ENCODE assay signal across 9 cellular contexts in the genomic region with DNA sequence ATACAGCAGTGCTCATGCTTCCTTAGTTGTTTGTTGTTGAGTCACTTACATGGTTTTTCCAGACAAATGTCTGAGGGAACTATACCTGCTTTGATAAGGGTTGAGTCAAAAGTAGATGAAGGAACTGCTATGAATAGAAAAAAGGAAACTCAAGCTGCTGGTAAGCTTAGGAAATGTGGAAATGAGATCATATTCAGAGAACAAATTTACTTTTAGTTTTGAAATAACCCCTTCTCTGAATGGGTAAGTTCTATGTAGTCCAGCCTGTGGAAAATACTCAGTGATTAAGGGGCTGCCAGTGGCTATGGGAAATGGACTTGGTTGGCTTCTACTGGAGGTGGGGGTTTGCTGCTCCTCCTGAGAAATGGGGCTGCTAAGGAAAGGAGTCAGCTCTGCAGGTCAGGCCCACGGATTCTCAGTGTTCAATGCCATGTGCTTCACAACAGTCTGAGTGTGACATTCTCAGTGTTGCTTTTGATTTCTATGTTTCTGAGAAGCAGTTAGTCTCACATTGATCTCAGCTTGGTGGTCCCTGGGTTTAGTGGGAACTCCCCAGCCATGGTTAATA. TPM values are rescaled to one million over a fixed set of nuclear protein-coding genes. Genes with fewer than 3 reads are reported as not detected.
DNase-seq lines count a peak whose midpoint lies in the region; ATAC-seq, FAIRE-seq and TF ChIP-seq lines count a peak whose summit lies in the region.
"Had no signal": no experiment of that assay in that cellular context is flagged by ENCODE, and none has a peak within 500 bp of the region (broad histone marks: within the 10 kb centered on the region; RNA-seq: fewer than 3 reads in every experiment).

No MANE protein-coding gene starts in this region.

- no peak for FAIRE-seq in small intestine (lab: Jason Lieb, UNC)
- FAIRE-seq: islet of Langerhans had no signal

- no peaks in the 10 kb centered on the region for H4K20me1 ChIP-seq in OCI-LY7 (ENCODE audit: insufficient read depth, low read length)

- no peaks in the 10 kb centered on the region for H3K79me2 ChIP-seq in OCI-LY7 (ENCODE audit: insufficient read depth, low read depth, low read length)

- in situ Hi-C loops in GM13976 (cut with MboI; ENCODE audit: low sequenced_read_pairs, unreplicated experiment) = no loop called here
- in situ Hi-C loops in brain microvascular endothelial cell (cut with HindIII; ENCODE audit: low pct_ligation_motif_present, low sequenced_read_pairs) = no loop called here

- intact Hi-C loops in OCI-LY7 (cut with micrococcal nuclease; ENCODE audit: unreplicated experiment) = no loop called here
- intact Hi-C loops in sciatic nerve (cut with DNase I) = no loop called here

- H3K4me3 ChIP-seq in OCI-LY7 (ENCODE audit: low read depth, low read length, poor library complexity, severe bottlenecking) = no peak overlapping the region
- no peak overlapping the region for H3K4me3 ChIP-seq in brain microvascular endothelial cell (ENCODE audit: low read depth, low read length)
- H3K4me3 ChIP-seq in small intestine (ENCODE audit: low read depth in 1 of 2, low read length in 2 of 2) = no peak overlapping the region

- TF ChIP-seq CTCF in GM13976 (IDR thresholded peaks at IDR 0.05; ENCODE audit: borderline replicate concordance, control extremely low read depth, extremely low read depth, insufficient read depth, missing control alignments) (no peak), OCI-LY7 (conservative IDR thresholded peaks at IDR 0.05; ENCODE audit: low read length) (no peak), brain microvascular endothelial cell (IDR thresholded peaks at IDR 0.05; ENCODE audit: low read depth, low read length, missing control alignments) (no peak)

- H3K36me3 ChIP-seq in OCI-LY7 (ENCODE audit: insufficient read depth, low read length) (no peaks in the 10 kb centered on the region), brain microvascular endothelial cell (replicated peaks) (no peaks in the 10 kb centered on the region), small intestine (ENCODE audit: control insufficient read depth in 2 of 2, insufficient read depth in 2 of 2, low read length in 2 of 2) (no peaks in the 10 kb centered on the region)

- WGBS in small intestine, 3 donors = 55 to 73% (median 61%) methylated on average over 1 of the region's 1 CpG

- ATAC-seq in HG02571 (IDR thresholded peaks at IDR 0.05; ENCODE audit: unreplicated experiment) = peak; percentile 56
- ATAC-seq in sciatic nerve = peak; percentile 63

- no peaks in the 10 kb centered on the region for H3K9me3 ChIP-seq in OCI-LY7 (ENCODE audit: low read length)
- H3K9me3 ChIP-seq in small intestine (ENCODE audit: control insufficient read depth, low read depth) = no peaks in the 10 kb centered on the region

- POLR2A ChIA-PET in OCI-LY7 (lab: Charles Lee) = interaction anchor here (0.6 to 1.3 kb wide), 4 partner anchors 9 to 447 kb away, joined by 3 to 8 read pairs (median 4); no protein-coding TSS in a partner anchor

- no peak overlapping the region for H3K27ac ChIP-seq in OCI-LY7 (ENCODE audit: low read depth, low read length, poor library complexity, severe bottlenecking)
- peak overlapping the region; percentile 71 for H3K27ac ChIP-seq in brain microvascular endothelial cell
- peak overlapping the region in 1 of 2 donors; percentile 84 for H3K27ac ChIP-seq in small intestine (ENCODE audit: low read depth in 1 of 2, low read length in 1 of 2)

- peak; percentile 47 for DNase-seq in GM13976 (ENCODE audit: low spot score)
- DNase-seq in OCI-LY7 (ENCODE audit: low spot score) = no peak
- peak; percentile 33 for DNase-seq in brain microvascular endothelial cell
- DNase-seq in sciatic nerve (ENCODE audit: low spot score) = no peak
- DNase-seq in NCI-H146 (lab: John Stamatoyannopoulos, UW) = no peak
- no peak for DNase-seq in small intestine
- no peak for DNase-seq in NCI-H524 treated with DMSO at 0.1 percent for 48 hours (lab: John Stamatoyannopoulos, UW)

- CTCF ChIA-PET in OCI-LY7 (lab: Charles Lee; ENCODE audit: unreplicated experiment) = no interaction called here

- H3K9me2 ChIP-seq in OCI-LY7 (ENCODE audit: insufficient read depth, low read length) = no peaks in the 10 kb centered on the region

- H2AFZ ChIP-seq in OCI-LY7 (ENCODE audit: low read length) = peak overlapping the region; percentile 1; the same call in 1 of the 2 replicates

- BruUV-seq in OCI-LY7 (replicated peaks; lab: Mats Ljungman, UMichigan) = no TSS peak

- H3K4me1 ChIP-seq in OCI-LY7 (ENCODE audit: insufficient read depth, low read length, poor library complexity, severe bottlenecking) (peaks cover 13% of the 10 kb centered on the region), small intestine (ENCODE audit: control insufficient read depth in 2 of 2, insufficient read depth in 1 of 2, low read depth in 1 of 2, low read length in 1 of 2) (peaks cover 4% of the 10 kb centered on the region in 2 donors)

- H3K27me3 ChIP-seq in brain microvascular endothelial cell (replicated peaks) (no peaks in the 10 kb centered on the region), small intestine (ENCODE audit: control insufficient read depth in 2 of 2, insufficient read depth in 2 of 2, low read length in 2 of 2) (no peaks in the 10 kb centered on the region)

- no peak overlapping the region for H3K4me2 ChIP-seq in OCI-LY7 (ENCODE audit: low read length)

RNA-seq across cellular contexts. Expression of gene GLRX, which starts 47.7 kb away (rescaled TPM):
- total RNA-seq in OCI-LY7 (2014; rRNA removed; shearing (Covaris generic)) = 26.7 and 80.5 TPM in 2 replicates
- 49.3 and 52.9 TPM in 2 replicates for total RNA-seq in OCI-LY7 (2022)
- total RNA-seq in sciatic nerve = 22.2 TPM
- 100 to 1,000 TPM; 166 to 968 (median 721) TPM for polyA plus RNA-seq in small intestine

Comparison
In these comparisons a context has a peak if more than half of its experiments do, and no peak if none do; other contexts are left out.
1. DNase-seq: peak in GM13976 (single experiment) and brain microvascular endothelial cell (single experiment); none in OCI-LY7 (single experiment), sciatic nerve (single experiment), NCI-H146 (single experiment), small intestine (single experiment) and NCI-H524 treated with DMSO at 0.1 percent for 48 hours (single experiment).